8 cellular contexts compared by ENCODE assay signal in the genomic region with DNA sequence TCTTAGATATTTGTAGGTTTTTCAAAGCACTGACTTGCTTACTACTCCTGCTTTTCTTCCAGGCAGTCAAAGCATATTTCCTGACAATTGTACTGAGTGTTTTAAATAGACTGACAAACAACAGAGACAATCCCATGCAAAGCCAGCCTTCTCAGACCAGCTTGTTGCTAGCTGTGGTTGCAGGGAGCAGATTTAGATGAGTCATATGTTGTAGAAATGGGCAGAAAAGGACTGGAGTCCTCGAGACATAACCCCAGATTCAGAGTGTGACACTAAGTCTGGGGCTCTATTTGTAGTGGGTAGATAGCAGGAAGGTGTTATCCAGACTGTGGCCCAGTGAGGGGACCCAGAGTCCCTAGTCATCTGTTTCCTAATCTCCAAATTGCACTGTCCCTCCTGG.
DNase-seq lines count a peak whose midpoint lies in the region; ATAC-seq and TF ChIP-seq lines count a peak whose summit lies in the region.

No MANE protein-coding gene starts in this region.

- peaks cover 7 to 18% (median 15%) of the 10 kb centered on the region in 3 donors for H3K4me1 Mint-ChIP-seq in IgD-negative memory B cell
- H3K4me1 Mint-ChIP-seq in natural killer cell treated with Interleukin-12 subunit alpha and Interleukin-12 subunit beta and Interleukin-15 and Interleukin-18, amount 100 ng/mL, for 72 hours (ENCODE audit: low read depth in 2 of 2) = peaks cover 14 to 18% of the 10 kb centered on the region in 2 donors

- peak overlapping the region in 2 of 3 donors; percentile 54 to 62 for H3K27ac Mint-ChIP-seq in IgD-negative memory B cell
- no peak overlapping the region for H3K27ac Mint-ChIP-seq in natural killer cell treated with Interleukin-12 subunit alpha and Interleukin-12 subunit beta and Interleukin-15 and Interleukin-18, amount 100 ng/mL, for 72 hours

- H3K27me3 Mint-ChIP-seq in IgD-negative memory B cell = no peaks in the 10 kb centered on the region
- H3K27me3 Mint-ChIP-seq in natural killer cell treated with Interleukin-12 subunit alpha and Interleukin-12 subunit beta and Interleukin-15 and Interleukin-18, amount 100 ng/mL, for 72 hours = no peaks in the 10 kb centered on the region

- peak; percentile 83 to 86 for ATAC-seq in natural killer cell treated with Interleukin-12 subunit alpha and Interleukin-12 subunit beta and Interleukin-15 and Interleukin-18, amount 100 ng/mL, for 72 hours

- peak; percentile 21 for DNase-seq in GM04504 (ENCODE audit: low read depth)
- DNase-seq in astrocyte of the spinal cord (ENCODE audit: low read depth, low spot score) = peak; percentile 79
- DNase-seq in natural killer cell treated with Interleukin-12 subunit alpha and Interleukin-12 subunit beta and Interleukin-15 and Interleukin-18, amount 100 ng/mL, for 72 hours (ENCODE audit: low spot score) = no peak
- DNase-seq in HUDEP-2 (lab: John Stamatoyannopoulos, UW; ENCODE audit: unreplicated experiment in 76 of 76) = no peak
- no peak for DNase-seq in NCI-H1417 (lab: John Stamatoyannopoulos, UW)
- no peak for DNase-seq in HAP-1 (ENCODE audit: low spot score in 2 of 2)
- DNase-seq in NCI-H1436 treated with DMSO at 0.1 percent for 48 hours (lab: John Stamatoyannopoulos, UW) = no peak

- no peaks in the 10 kb centered on the region for H3K9me3 ChIP-seq in HAP-1

- no peaks in the 10 kb centered on the region for H3K27me3 ChIP-seq in HAP-1 (ENCODE audit: low read depth)

- in situ Hi-C loops in astrocyte of the spinal cord (cut with HindIII; ENCODE audit: low sequenced_read_pairs) (no loop called here), HAP-1 (cut with MboI; ENCODE audit: low sequenced_read_pairs) (no loop called here)

- H3K4me3 Mint-ChIP-seq in IgD-negative memory B cell = peak overlapping the region in 1 of 4 donors; percentile 89
- peak overlapping the region; percentile 80 for H3K4me3 Mint-ChIP-seq in natural killer cell treated with Interleukin-12 subunit alpha and Interleukin-12 subunit beta and Interleukin-15 and Interleukin-18, amount 100 ng/mL, for 72 hours

- H3K36me3 ChIP-seq in HAP-1 (replicated peaks) = no peaks in the 10 kb centered on the region

- H3K36me3 Mint-ChIP-seq in IgD-negative memory B cell = no peaks in the 10 kb centered on the region
- peaks cover 7% of the 10 kb centered on the region for H3K36me3 Mint-ChIP-seq in natural killer cell treated with Interleukin-12 subunit alpha and Interleukin-12 subunit beta and Interleukin-15 and Interleukin-18, amount 100 ng/mL, for 72 hours

- no peak for TF ChIP-seq CTCF in astrocyte of the spinal cord (IDR thresholded peaks at IDR 0.05; ENCODE audit: low read depth, low read length)

- no peaks in the 10 kb centered on the region for H3K9me3 Mint-ChIP-seq in IgD-negative memory B cell
- H3K9me3 Mint-ChIP-seq in natural killer cell treated with Interleukin-12 subunit alpha and Interleukin-12 subunit beta and Interleukin-15 and Interleukin-18, amount 100 ng/mL, for 72 hours = peaks cover 3% of the 10 kb centered on the region

- H3K4me3 ChIP-seq in astrocyte of the spinal cord (ENCODE audit: low read depth, low read length) (no peak overlapping the region), HAP-1 (no peak overlapping the region)

- peaks cover 2% of the 10 kb centered on the region; the same call in 1 of the 2 replicates for H3K4me1 ChIP-seq in HAP-1

Comparison
In these comparisons a context has a peak if more than half of its experiments do, and no peak if none do; other contexts are left out.
1. DNase-seq: peak in GM04504 (single experiment) and astrocyte of the spinal cord (single experiment); none in natural killer cell treated with Interleukin-12 subunit alpha and Interleukin-12 subunit beta and Interleukin-15 and Interleukin-18, amount 100 ng/mL, for 72 hours (single experiment), HUDEP-2 (0 of 76), NCI-H1417 (0 of 3), HAP-1 (0 of 2) and NCI-H1436 treated with DMSO at 0.1 percent for 48 hours (single experiment).
2. H3K27ac Mint-ChIP-seq: peak in IgD-negative memory B cell (2 of 3); none in natural killer cell treated with Interleukin-12 subunit alpha and Interleukin-12 subunit beta and Interleukin-15 and Interleukin-18, amount 100 ng/mL, for 72 hours (0 of 2).